8 cellular contexts compared by ENCODE assay signal in the genomic region with DNA sequence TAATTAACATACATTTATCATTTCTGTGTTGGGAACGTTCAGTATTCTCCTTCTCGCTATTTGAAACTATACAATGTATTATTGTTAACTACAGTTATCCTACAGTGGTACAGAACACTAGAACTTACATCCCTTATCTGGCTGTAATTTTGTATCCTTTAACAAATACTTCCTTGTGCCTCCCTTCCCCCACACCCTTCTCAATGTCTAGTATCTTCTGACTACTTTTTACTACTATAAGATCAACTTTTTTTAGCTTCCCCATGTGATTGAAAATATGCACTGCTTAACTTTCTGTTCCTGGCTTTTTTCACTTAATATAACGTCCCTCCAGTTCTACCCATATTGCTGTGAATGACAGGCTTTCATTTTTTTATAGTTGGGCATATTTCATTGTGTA.
"Had no signal": no experiment of that assay in that cellular context is flagged by ENCODE, and none has a peak within 500 bp of the region (broad histone marks: within the 10 kb centered on the region; RNA-seq: fewer than 3 reads in every experiment).

No MANE protein-coding gene starts in this region.

- H3K27ac ChIP-seq: GM23248 had no signal

- H3K4me3 ChIP-seq: GM23248, GM23338, HAP-1 had no signal

- H3K9me3 ChIP-seq: HAP-1 had no signal

- H3K4me1 ChIP-seq: HAP-1 had no signal

- H3K36me3 ChIP-seq: HAP-1 had no signal

- DNase-seq: GM23248, GOT3, H7, H9, HCEC 1CT, HFFc6 had no signal
